1 cellular context compared by ENCODE assay signal in genomic region chr15:50241684-50242450, GRCh38.
TF ChIP-seq lines count a peak whose summit lies in the region.

No MANE protein-coding gene starts in this region.

TF ChIP-seq in IMR-90, 13 proteins besides CTCF, POLR2A, EP300 and RAD21 (continued from another document):
- no peak for TF ChIP-seq USF2 (IDR thresholded peaks at IDR 0.05; ENCODE audit: low read depth, low read length)
- 0 out of 2 replicates have a peak, but pooled peaks have one; percentile 13 for TF ChIP-seq FOS (IDR thresholded peaks at IDR 0.05; ENCODE audit: low read depth, low read length)
- no peak for TF ChIP-seq BHLHE40 (IDR thresholded peaks at IDR 0.05; ENCODE audit: low read depth, low read length)
- no peak for TF ChIP-seq NFE2L2 (IDR thresholded peaks at IDR 0.05; ENCODE audit: low read depth, low read length)
